In the genomic region with DNA sequence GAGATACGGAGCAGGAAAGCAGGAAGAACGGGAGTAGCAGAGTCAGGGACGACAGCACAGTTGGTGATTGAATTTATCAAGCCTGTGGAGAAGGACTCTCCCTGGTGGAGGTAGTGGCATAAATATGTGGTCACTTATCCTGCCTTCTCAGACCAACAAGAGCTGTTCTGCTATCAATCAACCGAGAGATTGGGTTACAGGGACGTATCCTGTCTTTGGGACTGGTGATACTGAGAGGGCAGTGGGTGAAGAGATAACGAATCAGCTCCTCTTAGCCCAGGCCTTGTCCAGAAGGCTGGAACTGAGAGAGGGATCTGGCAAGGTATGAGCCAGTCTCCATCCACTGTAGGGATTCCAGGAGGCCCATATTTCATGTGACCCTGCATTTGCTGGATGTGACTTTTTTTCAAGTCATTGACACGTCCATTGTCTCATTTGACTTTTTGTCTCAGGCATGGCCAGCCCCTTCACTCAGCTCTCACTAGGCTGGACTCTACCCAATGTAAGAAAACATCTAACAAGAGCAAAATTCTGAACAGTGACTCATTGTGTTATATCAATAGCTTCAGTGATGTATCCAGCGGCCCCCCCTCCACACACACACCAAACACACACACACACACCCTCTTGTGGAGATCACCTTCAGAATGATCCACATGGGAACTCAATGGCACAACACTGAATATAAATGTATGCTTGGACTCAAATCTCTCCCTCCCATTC, we compare ENCODE assay signal across 1 cellular context.
A peak's percentile ranks its signal among the peaks of the same experiment; 100 is the strongest.
TF ChIP-seq lines count a peak whose summit lies in the region.

No MANE protein-coding gene starts in this region.

TF ChIP-seq in K562, 482 proteins besides CTCF, POLR2A, EP300 and RAD21 (continued from another document and continues in another):
- TF ChIP-seq, protein P1, sequence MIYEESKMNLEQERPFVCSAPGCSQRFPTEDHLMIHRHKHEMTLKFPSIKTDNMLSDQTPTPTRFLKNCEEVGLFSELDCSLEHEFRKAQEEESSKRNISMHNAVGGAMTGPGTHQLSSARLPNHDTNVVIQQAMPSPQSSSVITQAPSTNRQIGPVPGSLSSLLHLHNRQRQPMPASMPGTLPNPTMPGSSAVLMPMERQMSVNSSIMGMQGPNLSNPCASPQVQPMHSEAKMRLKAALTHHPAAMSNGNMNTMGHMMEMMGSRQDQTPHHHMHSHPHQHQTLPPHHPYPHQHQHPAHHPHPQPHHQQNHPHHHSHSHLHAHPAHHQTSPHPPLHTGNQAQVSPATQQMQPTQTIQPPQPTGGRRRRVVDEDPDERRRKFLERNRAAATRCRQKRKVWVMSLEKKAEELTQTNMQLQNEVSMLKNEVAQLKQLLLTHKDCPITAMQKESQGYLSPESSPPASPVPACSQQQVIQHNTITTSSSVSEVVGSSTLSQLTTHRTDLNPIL (CRISPR knock-in tag; IDR thresholded peaks at IDR 0.05), result peak; percentile 35; the same call in 1 of the 2 replicates
- TF ChIP-seq BRF1 (IDR thresholded peaks at IDR 0.05; ENCODE audit: borderline replicate concordance, extremely low read depth, insufficient read length) (no peak), ZKSCAN3 (CRISPR knock-in tag; IDR thresholded peaks at IDR 0.05) (no peak), COPS2 (conservative IDR thresholded peaks at IDR 0.05) (no peak), MAFG (tag; conservative IDR thresholded peaks at IDR 0.05) (no peak), RBBP5 (IDR thresholded peaks at IDR 0.05; ENCODE audit: borderline replicate concordance, insufficient read depth, low read length, poor library complexity, severe bottlenecking) (peak; percentile 27), SMARCB1 (IDR thresholded peaks at IDR 0.05; ENCODE audit: insufficient read length, low read depth) (peak; percentile 94), STAT5B (CRISPR knock-in tag; IDR thresholded peaks at IDR 0.05) (no peak), MAZ (CRISPR knock-in tag; conservative IDR thresholded peaks at IDR 0.05 in 1 of 2, IDR thresholded peaks at IDR 0.05 in 1 of 2) (peak; percentile 62 to 64), ZSCAN29 (IDR thresholded peaks at IDR 0.05) (0 out of 2 replicates have a peak, but pooled peaks have one; percentile 10), ZNF444 (CRISPR knock-in tag; IDR thresholded peaks at IDR 0.05) (0 out of 2 replicates have a peak, but pooled peaks have one; percentile 35), BCL6 (CRISPR knock-in tag; IDR thresholded peaks at IDR 0.05) (peak; percentile 85), KDM2B (CRISPR knock-in tag; IDR thresholded peaks at IDR 0.05) (no peak), ZFP1 (CRISPR knock-in tag; IDR thresholded peaks at IDR 0.05) (peak; percentile 37), SETDB1 (IDR thresholded peaks at IDR 0.05; ENCODE audit: low read length) (peak; percentile 9), DPF2 (IDR thresholded peaks at IDR 0.05) (peak; percentile 96), SNIP1 (IDR thresholded peaks at IDR 0.05; ENCODE audit: low read depth) (no peak), KDM5B (IDR thresholded peaks at IDR 0.05; ENCODE audit: insufficient replicate concordance, low read depth, low read length) (peak; percentile 55), ARNT (IDR thresholded peaks at IDR 0.05) (peak; percentile 65 to 92), GATA2 (CRISPR knock-in tag; IDR thresholded peaks at IDR 0.05) (peak; percentile 78), SAP30 (IDR thresholded peaks at IDR 0.05; ENCODE audit: borderline replicate concordance, insufficient read depth, low read depth, low read length, poor library complexity, severe bottlenecking) (no peak), HSF4 (CRISPR knock-in tag; IDR thresholded peaks at IDR 0.05; ENCODE audit: borderline replicate concordance) (peak; percentile 89; the same call in 1 of the 2 replicates), SMAD2 (IDR thresholded peaks at IDR 0.05; ENCODE audit: low read depth, low read length) (no peak), ZNF165 (CRISPR knock-in tag; IDR thresholded peaks at IDR 0.05; ENCODE audit: borderline replicate concordance) (peak; percentile 58; the same call in 1 of the 2 replicates), KDM4B (IDR thresholded peaks at IDR 0.05; ENCODE audit: borderline replicate concordance in 2 of 2, low read depth in 1 of 2) (no peak; a peak in 1 of 4 replicates), NEUROD1 (IDR thresholded peaks at IDR 0.05; ENCODE audit: borderline replicate concordance, low read depth, low read length, partially characterized antibody) (peak; percentile 23)
- TF ChIP-seq, protein P2, sequence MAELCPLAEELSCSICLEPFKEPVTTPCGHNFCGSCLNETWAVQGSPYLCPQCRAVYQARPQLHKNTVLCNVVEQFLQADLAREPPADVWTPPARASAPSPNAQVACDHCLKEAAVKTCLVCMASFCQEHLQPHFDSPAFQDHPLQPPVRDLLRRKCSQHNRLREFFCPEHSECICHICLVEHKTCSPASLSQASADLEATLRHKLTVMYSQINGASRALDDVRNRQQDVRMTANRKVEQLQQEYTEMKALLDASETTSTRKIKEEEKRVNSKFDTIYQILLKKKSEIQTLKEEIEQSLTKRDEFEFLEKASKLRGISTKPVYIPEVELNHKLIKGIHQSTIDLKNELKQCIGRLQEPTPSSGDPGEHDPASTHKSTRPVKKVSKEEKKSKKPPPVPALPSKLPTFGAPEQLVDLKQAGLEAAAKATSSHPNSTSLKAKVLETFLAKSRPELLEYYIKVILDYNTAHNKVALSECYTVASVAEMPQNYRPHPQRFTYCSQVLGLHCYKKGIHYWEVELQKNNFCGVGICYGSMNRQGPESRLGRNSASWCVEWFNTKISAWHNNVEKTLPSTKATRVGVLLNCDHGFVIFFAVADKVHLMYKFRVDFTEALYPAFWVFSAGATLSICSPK (IDR thresholded peaks at IDR 0.05; ENCODE audit: borderline replicate concordance), result no peak
- TF ChIP-seq, protein P3, sequence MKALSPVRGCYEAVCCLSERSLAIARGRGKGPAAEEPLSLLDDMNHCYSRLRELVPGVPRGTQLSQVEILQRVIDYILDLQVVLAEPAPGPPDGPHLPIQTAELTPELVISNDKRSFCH (CRISPR knock-in tag; IDR thresholded peaks at IDR 0.05), result no peak
- TF ChIP-seq, protein P3 (tag; IDR thresholded peaks at IDR 0.05), result peak; percentile 85
- TF ChIP-seq, protein P4, sequence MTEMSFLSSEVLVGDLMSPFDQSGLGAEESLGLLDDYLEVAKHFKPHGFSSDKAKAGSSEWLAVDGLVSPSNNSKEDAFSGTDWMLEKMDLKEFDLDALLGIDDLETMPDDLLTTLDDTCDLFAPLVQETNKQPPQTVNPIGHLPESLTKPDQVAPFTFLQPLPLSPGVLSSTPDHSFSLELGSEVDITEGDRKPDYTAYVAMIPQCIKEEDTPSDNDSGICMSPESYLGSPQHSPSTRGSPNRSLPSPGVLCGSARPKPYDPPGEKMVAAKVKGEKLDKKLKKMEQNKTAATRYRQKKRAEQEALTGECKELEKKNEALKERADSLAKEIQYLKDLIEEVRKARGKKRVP (CRISPR knock-in tag; IDR thresholded peaks at IDR 0.05), result peak; percentile 80
- TF ChIP-seq, protein P5, sequence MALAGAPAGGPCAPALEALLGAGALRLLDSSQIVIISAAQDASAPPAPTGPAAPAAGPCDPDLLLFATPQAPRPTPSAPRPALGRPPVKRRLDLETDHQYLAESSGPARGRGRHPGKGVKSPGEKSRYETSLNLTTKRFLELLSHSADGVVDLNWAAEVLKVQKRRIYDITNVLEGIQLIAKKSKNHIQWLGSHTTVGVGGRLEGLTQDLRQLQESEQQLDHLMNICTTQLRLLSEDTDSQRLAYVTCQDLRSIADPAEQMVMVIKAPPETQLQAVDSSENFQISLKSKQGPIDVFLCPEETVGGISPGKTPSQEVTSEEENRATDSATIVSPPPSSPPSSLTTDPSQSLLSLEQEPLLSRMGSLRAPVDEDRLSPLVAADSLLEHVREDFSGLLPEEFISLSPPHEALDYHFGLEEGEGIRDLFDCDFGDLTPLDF (CRISPR knock-in tag; IDR thresholded peaks at IDR 0.05), result no peak
- TF ChIP-seq, protein P6, sequence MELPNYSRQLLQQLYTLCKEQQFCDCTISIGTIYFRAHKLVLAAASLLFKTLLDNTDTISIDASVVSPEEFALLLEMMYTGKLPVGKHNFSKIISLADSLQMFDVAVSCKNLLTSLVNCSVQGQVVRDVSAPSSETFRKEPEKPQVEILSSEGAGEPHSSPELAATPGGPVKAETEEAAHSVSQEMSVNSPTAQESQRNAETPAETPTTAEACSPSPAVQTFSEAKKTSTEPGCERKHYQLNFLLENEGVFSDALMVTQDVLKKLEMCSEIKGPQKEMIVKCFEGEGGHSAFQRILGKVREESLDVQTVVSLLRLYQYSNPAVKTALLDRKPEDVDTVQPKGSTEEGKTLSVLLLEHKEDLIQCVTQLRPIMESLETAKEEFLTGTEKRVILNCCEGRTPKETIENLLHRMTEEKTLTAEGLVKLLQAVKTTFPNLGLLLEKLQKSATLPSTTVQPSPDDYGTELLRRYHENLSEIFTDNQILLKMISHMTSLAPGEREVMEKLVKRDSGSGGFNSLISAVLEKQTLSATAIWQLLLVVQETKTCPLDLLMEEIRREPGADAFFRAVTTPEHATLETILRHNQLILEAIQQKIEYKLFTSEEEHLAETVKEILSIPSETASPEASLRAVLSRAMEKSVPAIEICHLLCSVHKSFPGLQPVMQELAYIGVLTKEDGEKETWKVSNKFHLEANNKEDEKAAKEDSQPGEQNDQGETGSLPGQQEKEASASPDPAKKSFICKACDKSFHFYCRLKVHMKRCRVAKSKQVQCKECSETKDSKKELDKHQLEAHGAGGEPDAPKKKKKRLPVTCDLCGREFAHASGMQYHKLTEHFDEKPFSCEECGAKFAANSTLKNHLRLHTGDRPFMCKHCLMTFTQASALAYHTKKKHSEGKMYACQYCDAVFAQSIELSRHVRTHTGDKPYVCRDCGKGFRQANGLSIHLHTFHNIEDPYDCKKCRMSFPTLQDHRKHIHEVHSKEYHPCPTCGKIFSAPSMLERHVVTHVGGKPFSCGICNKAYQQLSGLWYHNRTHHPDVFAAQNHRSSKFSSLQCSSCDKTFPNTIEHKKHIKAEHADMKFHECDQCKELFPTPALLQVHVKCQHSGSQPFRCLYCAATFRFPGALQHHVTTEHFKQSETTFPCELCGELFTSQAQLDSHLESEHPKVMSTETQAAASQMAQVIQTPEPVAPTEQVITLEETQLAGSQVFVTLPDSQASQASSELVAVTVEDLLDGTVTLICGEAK (IDR thresholded peaks at IDR 0.05), result 0 out of 2 replicates have a peak, but pooled peaks have one; percentile 12
- TF ChIP-seq, protein P6 (CRISPR knock-in tag; IDR thresholded peaks at IDR 0.05), result no peak
- TF ChIP-seq, protein P7, sequence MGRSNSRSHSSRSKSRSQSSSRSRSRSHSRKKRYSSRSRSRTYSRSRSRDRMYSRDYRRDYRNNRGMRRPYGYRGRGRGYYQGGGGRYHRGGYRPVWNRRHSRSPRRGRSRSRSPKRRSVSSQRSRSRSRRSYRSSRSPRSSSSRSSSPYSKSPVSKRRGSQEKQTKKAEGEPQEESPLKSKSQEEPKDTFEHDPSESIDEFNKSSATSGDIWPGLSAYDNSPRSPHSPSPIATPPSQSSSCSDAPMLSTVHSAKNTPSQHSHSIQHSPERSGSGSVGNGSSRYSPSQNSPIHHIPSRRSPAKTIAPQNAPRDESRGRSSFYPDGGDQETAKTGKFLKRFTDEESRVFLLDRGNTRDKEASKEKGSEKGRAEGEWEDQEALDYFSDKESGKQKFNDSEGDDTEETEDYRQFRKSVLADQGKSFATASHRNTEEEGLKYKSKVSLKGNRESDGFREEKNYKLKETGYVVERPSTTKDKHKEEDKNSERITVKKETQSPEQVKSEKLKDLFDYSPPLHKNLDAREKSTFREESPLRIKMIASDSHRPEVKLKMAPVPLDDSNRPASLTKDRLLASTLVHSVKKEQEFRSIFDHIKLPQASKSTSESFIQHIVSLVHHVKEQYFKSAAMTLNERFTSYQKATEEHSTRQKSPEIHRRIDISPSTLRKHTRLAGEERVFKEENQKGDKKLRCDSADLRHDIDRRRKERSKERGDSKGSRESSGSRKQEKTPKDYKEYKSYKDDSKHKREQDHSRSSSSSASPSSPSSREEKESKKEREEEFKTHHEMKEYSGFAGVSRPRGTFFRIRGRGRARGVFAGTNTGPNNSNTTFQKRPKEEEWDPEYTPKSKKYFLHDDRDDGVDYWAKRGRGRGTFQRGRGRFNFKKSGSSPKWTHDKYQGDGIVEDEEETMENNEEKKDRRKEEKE (IDR thresholded peaks at IDR 0.05; ENCODE audit: borderline replicate concordance in 1 of 2, control insufficient read depth in 1 of 2, low read depth in 2 of 2, low read length in 1 of 2), result peak in 1 of 2 experiments; percentile 84; a peak in 1 of 4 replicates
- TF ChIP-seq, protein P8, sequence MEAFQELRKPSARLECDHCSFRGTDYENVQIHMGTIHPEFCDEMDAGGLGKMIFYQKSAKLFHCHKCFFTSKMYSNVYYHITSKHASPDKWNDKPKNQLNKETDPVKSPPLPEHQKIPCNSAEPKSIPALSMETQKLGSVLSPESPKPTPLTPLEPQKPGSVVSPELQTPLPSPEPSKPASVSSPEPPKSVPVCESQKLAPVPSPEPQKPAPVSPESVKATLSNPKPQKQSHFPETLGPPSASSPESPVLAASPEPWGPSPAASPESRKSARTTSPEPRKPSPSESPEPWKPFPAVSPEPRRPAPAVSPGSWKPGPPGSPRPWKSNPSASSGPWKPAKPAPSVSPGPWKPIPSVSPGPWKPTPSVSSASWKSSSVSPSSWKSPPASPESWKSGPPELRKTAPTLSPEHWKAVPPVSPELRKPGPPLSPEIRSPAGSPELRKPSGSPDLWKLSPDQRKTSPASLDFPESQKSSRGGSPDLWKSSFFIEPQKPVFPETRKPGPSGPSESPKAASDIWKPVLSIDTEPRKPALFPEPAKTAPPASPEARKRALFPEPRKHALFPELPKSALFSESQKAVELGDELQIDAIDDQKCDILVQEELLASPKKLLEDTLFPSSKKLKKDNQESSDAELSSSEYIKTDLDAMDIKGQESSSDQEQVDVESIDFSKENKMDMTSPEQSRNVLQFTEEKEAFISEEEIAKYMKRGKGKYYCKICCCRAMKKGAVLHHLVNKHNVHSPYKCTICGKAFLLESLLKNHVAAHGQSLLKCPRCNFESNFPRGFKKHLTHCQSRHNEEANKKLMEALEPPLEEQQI (IDR thresholded peaks at IDR 0.05), result no peak
